In genomic region chr1:16393255-16394177, GRCh38 we compare ENCODE assay signal across 16 cellular contexts.
DNase-seq lines count a peak whose midpoint lies in the region; ATAC-seq lines count a peak whose summit lies in the region.
"Had no signal": no experiment of that assay in that cellular context is flagged by ENCODE, and none has a peak within 500 bp of the region (broad histone marks: within the 10 kb centered on the region; RNA-seq: fewer than 3 reads in every experiment).

No MANE protein-coding gene starts in this region.

- H3K4me3 Mint-ChIP-seq in activated naive CD4-positive, alpha-beta T cell treated with anti-CD3 and anti-CD28 coated beads, Interleukin-2, amount 10 ng/mL, durations not matched to agents 7 days and 5 days: no peak overlapping the region
- H3K4me3 Mint-ChIP-seq in memory B cell: no peak overlapping the region
- H3K4me3 Mint-ChIP-seq: B cell had no signal

- H3K36me3 Mint-ChIP-seq in activated naive CD4-positive, alpha-beta T cell treated with anti-CD3 and anti-CD28 coated beads, Interleukin-2, amount 10 ng/mL, durations not matched to agents 7 days and 5 days: peaks cover 27% of the 10 kb centered on the region
- H3K36me3 Mint-ChIP-seq in memory B cell: peaks cover 23% of the 10 kb centered on the region

- ATAC-seq in memory B cell (ENCODE audit: low read depth) (no peak), HG03520 (IDR thresholded peaks at IDR 0.05; ENCODE audit: unreplicated experiment) (no peak)

- peak overlapping the region; percentile 58 for H3K27ac Mint-ChIP-seq in activated naive CD4-positive, alpha-beta T cell treated with anti-CD3 and anti-CD28 coated beads, Interleukin-2, amount 10 ng/mL, durations not matched to agents 7 days and 5 days
- peak overlapping the region; percentile 19 for H3K27ac Mint-ChIP-seq in memory B cell
- H3K27ac Mint-ChIP-seq: B cell had no signal

- CTCF ChIA-PET in activated naive CD4-positive, alpha-beta T cell treated with anti-CD3 and anti-CD28 coated beads, Interleukin-2, amount 10 ng/mL, durations not matched to agents 7 days and 5 days (lab: Charles Lee): no interaction called here

- H3K27me3 Mint-ChIP-seq in activated naive CD4-positive, alpha-beta T cell treated with anti-CD3 and anti-CD28 coated beads, Interleukin-2, amount 10 ng/mL, durations not matched to agents 7 days and 5 days: no peaks in the 10 kb centered on the region
- H3K27me3 Mint-ChIP-seq in memory B cell: no peaks in the 10 kb centered on the region
- H3K27me3 Mint-ChIP-seq: B cell had no signal

- H3K27ac ChIP-seq in substantia nigra (ENCODE audit: low read depth, low read length, poor library complexity, severe bottlenecking): no peak overlapping the region
- H3K27ac ChIP-seq: brain microvascular endothelial cell, neural progenitor cell, SJSA1 had no signal

- H3K9me3 Mint-ChIP-seq in activated naive CD4-positive, alpha-beta T cell treated with anti-CD3 and anti-CD28 coated beads, Interleukin-2, amount 10 ng/mL, durations not matched to agents 7 days and 5 days: no peaks in the 10 kb centered on the region
- no peaks in the 10 kb centered on the region for H3K9me3 Mint-ChIP-seq in memory B cell
- H3K9me3 Mint-ChIP-seq: neural progenitor cell had no signal

- peaks cover 36% of the 10 kb centered on the region for H3K4me1 Mint-ChIP-seq in activated naive CD4-positive, alpha-beta T cell treated with anti-CD3 and anti-CD28 coated beads, Interleukin-2, amount 10 ng/mL, durations not matched to agents 7 days and 5 days
- peaks cover 22% of the 10 kb centered on the region for H3K4me1 Mint-ChIP-seq in memory B cell

- no peak for DNase-seq in activated naive CD4-positive, alpha-beta T cell treated with anti-CD3 and anti-CD28 coated beads, Interleukin-2, amount 10 ng/mL, durations not matched to agents 7 days and 5 days
- no peak for DNase-seq in activated naive CD4-positive, alpha-beta T cell (lab: John Stamatoyannopoulos, UW)
- DNase-seq in amniotic epithelial cell (ENCODE audit: low read depth): peak; percentile 36
- DNase-seq in memory B cell (ENCODE audit: low spot score in 2 of 2): no peak
- peak in 33 of 49 donors; percentile 3 to 80 (median 31) for DNase-seq in substantia nigra (lab: John Stamatoyannopoulos, UW)
- no peak for DNase-seq in SKM-1 (lab: John Stamatoyannopoulos, UW; ENCODE audit: unreplicated experiment)
- DNase-seq in SHP77 (lab: John Stamatoyannopoulos, UW): no peak
- DNase-seq: activated CD4-positive, alpha-beta T cell treated with anti-CD3 and anti-CD28 coated beads, Interleukin-2, amount 50 U/mL, for 48 hours; brain microvascular endothelial cell; erythroblast; GOT3; stimulated activated naive CD4-positive, alpha-beta T cell treated with Interleukin-2 at 50 U/mL for 16 hours had no signal

Comparison
In these comparisons a context has a peak if more than half of its experiments do, and no peak if none do; other contexts are left out.
1. DNase-seq: peak in amniotic epithelial cell (single experiment) and substantia nigra (33 of 49); none in activated naive CD4-positive, alpha-beta T cell treated with anti-CD3 and anti-CD28 coated beads, Interleukin-2, amount 10 ng/mL, durations not matched to agents 7 days and 5 days (single experiment), activated naive CD4-positive, alpha-beta T cell (0 of 4), memory B cell (0 of 2), SKM-1 (single experiment) and SHP77 (0 of 2).